9 cellular contexts compared by ENCODE assay signal in the genomic region with DNA sequence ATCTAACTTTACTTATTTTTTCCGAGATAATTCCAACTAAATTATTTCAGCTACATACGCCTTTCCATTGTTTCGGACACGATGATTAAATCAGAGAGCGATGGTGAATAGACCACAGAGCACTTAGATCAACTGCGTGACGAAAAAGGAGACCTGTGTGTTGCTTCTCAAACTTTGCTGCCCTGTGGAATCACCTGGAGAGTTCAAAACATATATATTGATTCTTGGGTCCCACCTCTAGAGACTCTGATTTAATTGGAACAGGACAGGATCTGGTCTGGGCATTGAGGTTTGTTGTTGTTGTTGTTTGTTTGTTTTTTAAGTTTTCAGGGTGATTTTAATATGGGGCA. TPM values are rescaled to one million over a fixed set of nuclear protein-coding genes. Genes with fewer than 3 reads are reported as not detected.
DNase-seq lines count a peak whose midpoint lies in the region; ATAC-seq and TF ChIP-seq lines count a peak whose summit lies in the region.
"Had no signal": no experiment of that assay in that cellular context is flagged by ENCODE, and none has a peak within 500 bp of the region (broad histone marks: within the 10 kb centered on the region; RNA-seq: fewer than 3 reads in every experiment).

No MANE protein-coding gene starts in this region.

- no peaks in the 10 kb centered on the region for H3K9me3 Mint-ChIP-seq in activated naive CD4-positive, alpha-beta T cell treated with anti-CD3 and anti-CD28 coated beads for 36 hours

- peaks cover 28% of the 10 kb centered on the region for H3K4me1 ChIP-seq in PC-3 (ENCODE audit: insufficient read depth, low read length)
- peaks cover 3% of the 10 kb centered on the region for H3K4me1 ChIP-seq in foreskin keratinocyte
- peaks cover 5 to 8% of the 10 kb centered on the region in 2 donors for H3K4me1 ChIP-seq in thoracic aorta (ENCODE audit: control insufficient read depth in 1 of 2, low read depth in 2 of 2)

- ATAC-seq in PC-3 (peak; percentile 14; the same call in 1 of the 2 replicates), foreskin keratinocyte (peak; percentile 2), thoracic aorta (ENCODE audit: insufficient number of reproducible peaks, low FRiP score, low read depth) (no peak), left lobe of liver (no peak)
- ATAC-seq in activated CD4-positive, CD25-positive, alpha-beta regulatory T cell treated with anti-CD3 and anti-CD28 coated beads, Interleukin-2, amount 50 U/mL, for 24 hours, result no peak

- POLR2A ChIA-PET in PC-3 (lab: Charles Lee; ENCODE audit: unreplicated experiment), result interaction anchor here (0.5 kb wide), 1 partner anchor 142 kb away, joined by 3 read pairs; no protein-coding TSS in a partner anchor

- H3K9me3 ChIP-seq in PC-3 (ENCODE audit: low read length) (no peaks in the 10 kb centered on the region), thoracic aorta (no peaks in the 10 kb centered on the region)

- peak overlapping the region; percentile 86 for H2AFZ ChIP-seq in PC-3 (ENCODE audit: low read length)

- no peak for DNase-seq in activated naive CD4-positive, alpha-beta T cell treated with anti-CD3 and anti-CD28 coated beads for 36 hours
- no peak for DNase-seq in activated naive CD4-positive, alpha-beta T cell treated with anti-CD3 and anti-CD28 coated beads, Interleukin-2, amount 50 U/mL, for 16 hours
- no peak for DNase-seq in PC-3
- DNase-seq in foreskin keratinocyte, result no peak
- no peak for DNase-seq in thoracic aorta (ENCODE audit: low spot score)
- no peak for DNase-seq in left lobe of liver (ENCODE audit: low spot score)
- no peak for DNase-seq in NCI-H345 (lab: John Stamatoyannopoulos, UW)

- H3K79me2 ChIP-seq in PC-3 (ENCODE audit: low read length), result peaks cover 47% of the 10 kb centered on the region

- intact Hi-C loops in activated naive CD4-positive, alpha-beta T cell treated with anti-CD3 and anti-CD28 coated beads for 36 hours (cut with micrococcal nuclease), result loop anchor here (1.0 kb wide), 3 partner anchors 213 to 891 kb away; no protein-coding TSS in a partner anchor
- intact Hi-C loops in PC-3 (cut with micrococcal nuclease), result loop anchor here (1.0 to 10.0 kb wide), 4 partner anchors 57 to 213 kb away; no protein-coding TSS in a partner anchor

- H3K4me3 ChIP-seq in PC-3 (ENCODE audit: low read length) (peak overlapping the region; percentile 95), thoracic aorta (peak overlapping the region; percentile 86)

- H3F3A ChIP-seq in PC-3 (ENCODE audit: low read length, unreplicated experiment), result no peaks in the 10 kb centered on the region

- TF ChIP-seq CTCF in PC-3 (conservative IDR thresholded peaks at IDR 0.05; ENCODE audit: low read depth, low read length) (no peak), foreskin keratinocyte (conservative IDR thresholded peaks at IDR 0.05) (no peak), thoracic aorta (IDR thresholded peaks at IDR 0.05) (no peak)

- no peaks in the 10 kb centered on the region for H3K9me2 ChIP-seq in PC-3 (replicated peaks; ENCODE audit: low read length)

- H4K20me1 ChIP-seq in PC-3 (ENCODE audit: low read length), result peaks cover 42% of the 10 kb centered on the region

- CTCF ChIA-PET in activated naive CD4-positive, alpha-beta T cell treated with anti-CD3 and anti-CD28 coated beads for 36 hours (lab: Charles Lee), result interaction anchor here (0.9 to 5.7 kb wide), 3 partner anchors 206 to 213 kb away, joined by 3 to 31 read pairs (median 3); no protein-coding TSS in a partner anchor
- CTCF ChIA-PET in PC-3 (lab: Charles Lee), result interaction anchor here (0.7 kb wide), 2 partner anchors 207 to 213 kb away, joined by 3 read pairs; no protein-coding TSS in a partner anchor

- no peaks in the 10 kb centered on the region for H3K27me3 ChIP-seq in PC-3 (ENCODE audit: low read length)
- H3K27me3 ChIP-seq in foreskin keratinocyte, result no peaks in the 10 kb centered on the region
- no peaks in the 10 kb centered on the region for H3K27me3 ChIP-seq in thoracic aorta (replicated peaks; ENCODE audit: insufficient read depth)
- H3K27me3 ChIP-seq: brain microvascular endothelial cell had no signal

- BruUV-seq in PC-3 (replicated peaks; lab: Mats Ljungman, UMichigan), result no TSS peak

- H3K4me2 ChIP-seq in PC-3 (ENCODE audit: low read length), result peak overlapping the region; percentile 93

- peaks cover 42% of the 10 kb centered on the region for H3K27me3 Mint-ChIP-seq in activated naive CD4-positive, alpha-beta T cell treated with anti-CD3 and anti-CD28 coated beads for 36 hours (ENCODE audit: low read depth)

- peaks cover 7% of the 10 kb centered on the region for H3K4me1 Mint-ChIP-seq in activated naive CD4-positive, alpha-beta T cell treated with anti-CD3 and anti-CD28 coated beads for 36 hours (ENCODE audit: low read depth)

- H3K36me3 ChIP-seq in PC-3 (ENCODE audit: low read depth, low read length) (peaks cover 17% of the 10 kb centered on the region), thoracic aorta (no peaks in the 10 kb centered on the region)
- H3K36me3 ChIP-seq: brain microvascular endothelial cell had no signal

- H3K27ac ChIP-seq in PC-3 (ENCODE audit: low read length), result peak overlapping the region; percentile 81
- no peak overlapping the region for H3K27ac ChIP-seq in foreskin keratinocyte
- H3K27ac ChIP-seq in thoracic aorta, result no peak overlapping the region

- H3K36me3 Mint-ChIP-seq in activated naive CD4-positive, alpha-beta T cell treated with anti-CD3 and anti-CD28 coated beads for 36 hours (ENCODE audit: low read depth), result no peaks in the 10 kb centered on the region

- peak overlapping the region; percentile 74 for H3K4me3 Mint-ChIP-seq in activated naive CD4-positive, alpha-beta T cell treated with anti-CD3 and anti-CD28 coated beads for 36 hours

- peak overlapping the region; percentile 99 for H3K9ac ChIP-seq in PC-3 (ENCODE audit: low read length)

- H3K27ac Mint-ChIP-seq in activated naive CD4-positive, alpha-beta T cell treated with anti-CD3 and anti-CD28 coated beads for 36 hours, result no peak overlapping the region

RNA-seq across cellular contexts. Expression of a gene that starts 0.4 kb away (rescaled TPM):
- total RNA-seq in activated naive CD4-positive, alpha-beta T cell treated with anti-CD3 and anti-CD28 coated beads for 36 hours, result 1 to 10 TPM; 3.6 to 4.3 TPM
- total RNA-seq in PC-3 (2014; rRNA removed), result 106 and 120 TPM in 2 replicates
- 87.6 and 100 TPM in 2 replicates for total RNA-seq in foreskin keratinocyte
- polyA plus RNA-seq in foreskin keratinocyte, result 38.3 and 51.7 TPM in 2 replicates
- total RNA-seq in thoracic aorta, result 10 to 100 TPM in 1 of 2 donors, 1 to 10 TPM in 1; 7.3 to 15.3 TPM
- 2.8 TPM for total RNA-seq in left lobe of liver

Comparison
In these comparisons a context has a peak if more than half of its experiments do, and no peak if none do; other contexts are left out.
1. ATAC-seq: peak in PC-3 (single experiment) and foreskin keratinocyte (single experiment); none in thoracic aorta (single experiment), left lobe of liver (single experiment) and activated CD4-positive, CD25-positive, alpha-beta regulatory T cell treated with anti-CD3 and anti-CD28 coated beads, Interleukin-2, amount 50 U/mL, for 24 hours (0 of 2).